In genomic region chr17:79654960-79655382, GRCh38 we compare ENCODE assay signal across 15 cellular contexts. TPM values are rescaled to one million over a fixed set of nuclear protein-coding genes. Genes with fewer than 3 reads are reported as not detected.
"Had no signal": no experiment of that assay in that cellular context is flagged by ENCODE, and none has a peak within 500 bp of the region (broad histone marks: within the 10 kb centered on the region; RNA-seq: fewer than 3 reads in every experiment).

No MANE protein-coding gene starts in this region.

- H3K4me3 ChIP-seq: gastrocnemius medialis, thoracic aorta had no signal

- DNase-seq: activated CD4-positive, alpha-beta T cell treated with anti-CD3 and anti-CD28 coated beads, Interleukin-2, amount 10 ng/mL, durations not matched to agents 7 days and 5 days; activated CD4-positive, CD25-positive, alpha-beta regulatory T cell; activated naive CD4-positive, alpha-beta T cell treated with anti-CD3 and anti-CD28 coated beads, Interleukin-2, amount 10 ng/mL, durations not matched to agents 7 days and 5 days; activated T-cell treated with anti-CD3 and anti-CD28 coated beads, Interleukin-2, amount 50 U/mL, for 1 hour; dermis blood vessel endothelial cell; gastrocnemius medialis; mammary epithelial cell; naive thymus-derived CD4-positive, alpha-beta T cell; right cardiac atrium; SW 1271 had no signal

- H3K9me3 Mint-ChIP-seq: activated CD4-positive, alpha-beta T cell treated with anti-CD3 and anti-CD28 coated beads, Interleukin-2, amount 10 ng/mL, durations not matched to agents 7 days and 5 days had no signal

- ATAC-seq: gastrocnemius medialis; naive thymus-derived CD4-positive, alpha-beta T cell; right cardiac atrium; stimulated activated naive CD8-positive, alpha-beta T cell treated with anti-CD3 and anti-CD28 coated beads, Interleukin-15, amount 100 ng/mL, for 72 hours had no signal

- H3K27ac Mint-ChIP-seq: activated CD4-positive, alpha-beta T cell treated with anti-CD3 and anti-CD28 coated beads, Interleukin-2, amount 10 ng/mL, durations not matched to agents 7 days and 5 days; activated naive CD4-positive, alpha-beta T cell treated with anti-CD3 and anti-CD28 coated beads, Interleukin-2, amount 10 ng/mL, durations not matched to agents 7 days and 5 days; naive thymus-derived CD4-positive, alpha-beta T cell; stimulated activated naive CD8-positive, alpha-beta T cell treated with anti-CD3 and anti-CD28 coated beads, Interleukin-15, amount 100 ng/mL, for 72 hours had no signal

- H3K27ac ChIP-seq: gastrocnemius medialis, thoracic aorta had no signal

- H3K4me3 Mint-ChIP-seq: activated CD4-positive, alpha-beta T cell treated with anti-CD3 and anti-CD28 coated beads, Interleukin-2, amount 10 ng/mL, durations not matched to agents 7 days and 5 days; activated naive CD4-positive, alpha-beta T cell treated with anti-CD3 and anti-CD28 coated beads, Interleukin-2, amount 10 ng/mL, durations not matched to agents 7 days and 5 days; naive thymus-derived CD4-positive, alpha-beta T cell; stimulated activated naive CD8-positive, alpha-beta T cell treated with anti-CD3 and anti-CD28 coated beads, Interleukin-15, amount 100 ng/mL, for 72 hours had no signal

- H3K9me3 ChIP-seq: gastrocnemius medialis, thoracic aorta had no signal

- H3K36me3 ChIP-seq: gastrocnemius medialis, thoracic aorta had no signal

- H3K4me1 Mint-ChIP-seq: activated CD4-positive, alpha-beta T cell treated with anti-CD3 and anti-CD28 coated beads, Interleukin-2, amount 10 ng/mL, durations not matched to agents 7 days and 5 days; activated naive CD4-positive, alpha-beta T cell treated with anti-CD3 and anti-CD28 coated beads, Interleukin-2, amount 10 ng/mL, durations not matched to agents 7 days and 5 days had no signal

- H3K4me1 ChIP-seq: gastrocnemius medialis had no signal

- H3K36me3 Mint-ChIP-seq: activated naive CD4-positive, alpha-beta T cell treated with anti-CD3 and anti-CD28 coated beads, Interleukin-2, amount 10 ng/mL, durations not matched to agents 7 days and 5 days had no signal

RNA-seq across cellular contexts. Expression of gene RBFOX3, which starts 44.1 kb away (rescaled TPM):
- total RNA-seq: activated CD4-positive, alpha-beta T cell treated with anti-CD3 and anti-CD28 coated beads, Interleukin-2, amount 10 ng/mL, durations not matched to agents 7 days and 5 days; activated CD8-positive, alpha-beta memory T cell treated with anti-CD3 and anti-CD28 coated beads for 36 hours; dermis blood vessel endothelial cell; epithelial cell of proximal tubule; gastrocnemius medialis; mammary epithelial cell; right cardiac atrium; T-helper 2 cell treated with Interferon-gamma antibody and Interleukin-4, amounts not matched to agents 100 ng/mL and 5 ng/mL, for 36 hours; thoracic aorta had no signal
- polyA plus RNA-seq: mammary epithelial cell had no signal
